In the genomic region with DNA sequence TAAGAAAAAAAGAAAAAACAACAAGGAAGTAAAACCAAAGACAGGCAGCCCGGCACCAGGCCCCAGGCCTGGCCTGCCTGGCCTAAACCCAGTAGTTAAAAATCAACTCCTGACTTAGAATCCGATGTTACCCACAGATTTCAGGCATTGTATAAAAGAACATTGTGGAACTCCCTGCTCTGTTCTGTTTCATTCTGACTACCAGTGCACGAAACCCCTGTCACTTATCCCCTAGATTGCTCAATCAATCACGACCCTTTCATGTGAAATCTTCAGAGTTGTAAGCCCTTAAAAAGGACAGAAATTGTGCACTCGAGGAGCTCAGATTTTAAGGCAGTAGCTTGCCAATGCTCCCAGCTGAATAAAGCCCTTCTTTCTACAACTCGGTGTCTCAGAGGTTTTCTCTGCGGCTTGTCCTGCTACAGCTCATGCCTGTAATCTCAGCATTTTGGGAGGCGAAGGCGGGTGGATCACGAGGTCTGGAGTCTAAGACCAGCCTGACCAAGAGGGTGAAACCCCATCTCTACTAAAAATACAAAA, we compare ENCODE assay signal across 17 cellular contexts. TPM values are rescaled to one million over a fixed set of nuclear protein-coding genes. Genes with fewer than 3 reads are reported as not detected.
DNase-seq lines count a peak whose midpoint lies in the region; ATAC-seq and TF ChIP-seq lines count a peak whose summit lies in the region.
"Had no signal": no experiment of that assay in that cellular context is flagged by ENCODE, and none has a peak within 500 bp of the region (broad histone marks: within the 10 kb centered on the region; RNA-seq: fewer than 3 reads in every experiment).

No MANE protein-coding gene starts in this region.

- H3K4me1 Mint-ChIP-seq in CD4-positive, alpha-beta T cell (ENCODE audit: low read depth), result no peaks in the 10 kb centered on the region
- H3K4me1 Mint-ChIP-seq: activated CD4-positive, alpha-beta T cell treated with anti-CD3 and anti-CD28 coated beads, Interleukin-2, amount 10 ng/mL, durations not matched to agents 24 days and 14 days had no signal

- no peak overlapping the region for H3K4ac ChIP-seq in mesenchymal stem cell (ENCODE audit: low read depth in 1 of 2, low read length in 2 of 2)

- H3K36me3 Mint-ChIP-seq in CD4-positive, alpha-beta T cell (ENCODE audit: low read depth), result no peaks in the 10 kb centered on the region

- BruUV-seq in mammary epithelial cell (replicated peaks; lab: Mats Ljungman, UMichigan), result no TSS peak

- no peak overlapping the region for H2BK15ac ChIP-seq in mesenchymal stem cell (ENCODE audit: low read depth, poor library complexity, severe bottlenecking)

- H3K9ac ChIP-seq in mesenchymal stem cell (ENCODE audit: low read length) (no peak overlapping the region), mammary epithelial cell (ENCODE audit: insufficient read depth, low read length) (no peak overlapping the region)

- ATAC-seq in GM18508 (IDR thresholded peaks at IDR 0.05; ENCODE audit: insufficient read depth, unreplicated experiment), result peak; percentile 41
- ATAC-seq in HG02588 (IDR thresholded peaks at IDR 0.05; ENCODE audit: unreplicated experiment), result peak; percentile 44
- ATAC-seq in GM21360 (IDR thresholded peaks at IDR 0.05; ENCODE audit: unreplicated experiment), result no peak
- ATAC-seq in HG02840 (IDR thresholded peaks at IDR 0.05; ENCODE audit: low FRiP score, unreplicated experiment), result no peak
- ATAC-seq in CD4-positive, alpha-beta T cell (ENCODE audit: poor library complexity), result no peak
- ATAC-seq: left colon had no signal

- CTCF ChIA-PET in mammary epithelial cell (lab: Charles Lee; ENCODE audit: low non-redundant PET), result no interaction called here
- CTCF ChIA-PET in CD4-positive, alpha-beta T cell (lab: Charles Lee), result no interaction called here

- H3K27me3 Mint-ChIP-seq in CD4-positive, alpha-beta T cell, result no peaks in the 10 kb centered on the region
- H3K27me3 Mint-ChIP-seq: activated CD4-positive, alpha-beta T cell treated with anti-CD3 and anti-CD28 coated beads, Interleukin-2, amount 10 ng/mL, durations not matched to agents 24 days and 14 days had no signal

- no peaks in the 10 kb centered on the region for H3K79me1 ChIP-seq in mesenchymal stem cell (replicated peaks; ENCODE audit: low read length, poor library complexity, severe bottlenecking)

- no peak for TF ChIP-seq CTCF in mammary epithelial cell (conservative IDR thresholded peaks at IDR 0.05 in 1 of 2, IDR thresholded peaks at IDR 0.05 in 1 of 2; ENCODE audit: extremely low read depth in 1 of 2, insufficient read depth in 1 of 2, low read depth in 1 of 2, low read length in 2 of 2)
- no peak for TF ChIP-seq CTCF in CD4-positive, alpha-beta T cell (IDR thresholded peaks at IDR 0.05)

- H2AFZ ChIP-seq in mesenchymal stem cell (ENCODE audit: low read depth, low read length), result no peak overlapping the region
- no peak overlapping the region for H2AFZ ChIP-seq in mammary epithelial cell (ENCODE audit: low read depth, low read length)

- H4K20me1 ChIP-seq in mammary epithelial cell (ENCODE audit: insufficient read depth, low read length), result no peaks in the 10 kb centered on the region

- no peak overlapping the region for H4K8ac ChIP-seq in mesenchymal stem cell (ENCODE audit: low read length)

- in situ Hi-C loops in mammary epithelial cell (cut with MboI; ENCODE audit: low sequenced_read_pairs in 2 of 2), result no loop called here

- H3K27ac ChIP-seq in mesenchymal stem cell (ENCODE audit: low read length, poor library complexity, severe bottlenecking) (peak overlapping the region; percentile 6), mammary epithelial cell (ENCODE audit: insufficient read depth, low read depth, low read length) (no peak overlapping the region)
- no peak overlapping the region for H3K27ac ChIP-seq in CD4-positive, alpha-beta T cell (ENCODE audit: low read depth, low read length)
- H3K27ac ChIP-seq: uterus had no signal

- no peaks in the 10 kb centered on the region for H3K27me3 ChIP-seq in mesenchymal stem cell (ENCODE audit: control insufficient read depth in 1 of 2, insufficient read depth in 1 of 2, low read length in 2 of 2)
- H3K27me3 ChIP-seq in mammary epithelial cell (ENCODE audit: insufficient read depth, low read length), result no peaks in the 10 kb centered on the region
- no peaks in the 10 kb centered on the region for H3K27me3 ChIP-seq in CD4-positive, alpha-beta T cell (ENCODE audit: control insufficient read depth, insufficient read depth, low read length)
- H3K27me3 ChIP-seq: uterus had no signal

- no peak overlapping the region for H2BK120ac ChIP-seq in mesenchymal stem cell (ENCODE audit: low read depth, low read length)

- dilution Hi-C loops in mammary epithelial cell (cut with HindIII; ENCODE audit: low sequenced_read_pairs), result no loop called here

- no peak overlapping the region for H4K91ac ChIP-seq in mesenchymal stem cell (ENCODE audit: low read length)

- H3K4me3 ChIP-seq in mesenchymal stem cell (ENCODE audit: insufficient read depth in 1 of 2, low read depth in 1 of 2, low read length in 2 of 2) (no peak overlapping the region), mammary epithelial cell (replicated peaks in 1 of 3; ENCODE audit: insufficient read depth in 1 of 3, low read depth in 2 of 3, low read length in 3 of 3) (no peak overlapping the region)
- H3K4me3 ChIP-seq: uterus had no signal

- no peak overlapping the region for H3K27ac Mint-ChIP-seq in CD4-positive, alpha-beta T cell
- H3K27ac Mint-ChIP-seq: activated CD4-positive, alpha-beta T cell treated with anti-CD3 and anti-CD28 coated beads, Interleukin-2, amount 10 ng/mL, durations not matched to agents 24 days and 14 days had no signal

- WGBS in mesenchymal stem cell, result 81% methylated on average over 7 of the region's 10 CpGs
- WGBS in mammary epithelial cell (ENCODE audit: low coverage, missing lambda C conversion rate), result 83% methylated on average over 8 of the region's 10 CpGs

- no peak overlapping the region for H2BK5ac ChIP-seq in mesenchymal stem cell (ENCODE audit: low read depth, low read length, poor library complexity, severe bottlenecking)

- no peak overlapping the region for H3K18ac ChIP-seq in mesenchymal stem cell (ENCODE audit: low read depth in 1 of 2, low read length in 2 of 2)

- H3K9me3 ChIP-seq in mesenchymal stem cell (ENCODE audit: control insufficient read depth, low read length) (no peaks in the 10 kb centered on the region), mammary epithelial cell (replicated peaks; ENCODE audit: insufficient read depth, low read length) (no peaks in the 10 kb centered on the region)
- no peaks in the 10 kb centered on the region for H3K9me3 ChIP-seq in CD4-positive, alpha-beta T cell (ENCODE audit: control insufficient read depth, low read length)
- H3K9me3 ChIP-seq: uterus had no signal

- peaks cover 2% of the 10 kb centered on the region for H3K4me1 ChIP-seq in mesenchymal stem cell (ENCODE audit: control insufficient read depth, insufficient read depth, low read depth, low read length)
- H3K4me1 ChIP-seq in mammary epithelial cell (ENCODE audit: insufficient read depth, low read length), result no peaks in the 10 kb centered on the region
- H3K4me1 ChIP-seq: uterus had no signal

- DNase-seq in MV-4-11 (lab: John Stamatoyannopoulos, UW) (peak; percentile 39), mesenchymal stem cell (no peak), mammary epithelial cell (no peak)
- DNase-seq in CD4-positive, alpha-beta T cell, result no peak
- DNase-seq: activated CD4-positive, alpha-beta T cell treated with anti-CD3 and anti-CD28 coated beads, Interleukin-2, amount 10 ng/mL, durations not matched to agents 24 days and 14 days; DMS53; Karpas-422; left colon; NCI-H187; uterus had no signal

- no peak overlapping the region for H2BK12ac ChIP-seq in mesenchymal stem cell (ENCODE audit: low read length in 2 of 2)

- no peak overlapping the region for H3K4me3 Mint-ChIP-seq in CD4-positive, alpha-beta T cell
- H3K4me3 Mint-ChIP-seq: activated CD4-positive, alpha-beta T cell treated with anti-CD3 and anti-CD28 coated beads, Interleukin-2, amount 10 ng/mL, durations not matched to agents 24 days and 14 days had no signal

- H3K4me2 ChIP-seq in mesenchymal stem cell (ENCODE audit: low read length, poor library complexity, severe bottlenecking), result no peak overlapping the region
- no peak overlapping the region for H3K4me2 ChIP-seq in mammary epithelial cell (ENCODE audit: insufficient read depth, low read depth, low read length)

- intact Hi-C loops in mammary epithelial cell (cut with micrococcal nuclease), result no loop called here
- intact Hi-C loops in CD4-positive, alpha-beta T cell (cut with DNase I, micrococcal nuclease), result no loop called here

- H3K9me3 Mint-ChIP-seq in CD4-positive, alpha-beta T cell, result no peaks in the 10 kb centered on the region
- H3K9me3 Mint-ChIP-seq: activated CD4-positive, alpha-beta T cell treated with anti-CD3 and anti-CD28 coated beads, Interleukin-2, amount 10 ng/mL, durations not matched to agents 24 days and 14 days had no signal

- H3K14ac ChIP-seq in mesenchymal stem cell (ENCODE audit: low read length in 2 of 2), result no peak overlapping the region

- H3K79me2 ChIP-seq in mammary epithelial cell (ENCODE audit: insufficient read depth, low read length), result no peaks in the 10 kb centered on the region

- POLR2A ChIA-PET in CD4-positive, alpha-beta T cell (lab: Charles Lee), result no interaction called here

- no peak overlapping the region for H2AK5ac ChIP-seq in mesenchymal stem cell (ENCODE audit: low read length, severe bottlenecking)

- H3K36me3 ChIP-seq in mesenchymal stem cell (ENCODE audit: control insufficient read depth in 1 of 2, insufficient read depth in 2 of 2, low read depth in 1 of 2, low read length in 2 of 2), result no peaks in the 10 kb centered on the region
- no peaks in the 10 kb centered on the region for H3K36me3 ChIP-seq in mammary epithelial cell (ENCODE audit: insufficient read depth, low read length)
- H3K36me3 ChIP-seq: uterus had no signal

- no peak overlapping the region for H3K23ac ChIP-seq in mesenchymal stem cell (ENCODE audit: low read length in 2 of 2)

RNA-seq across cellular contexts. Expression of a gene that starts 15.6 kb away (rescaled TPM):
- polyA plus RNA-seq in mesenchymal stem cell (2013, experiment 1 of 2), result not detected
- not detected for polyA plus RNA-seq in mesenchymal stem cell (2013, experiment 2 of 2)
- not detected for total RNA-seq in mammary epithelial cell
- not detected for polyA plus RNA-seq in mammary epithelial cell
- polyA minus RNA-seq in mammary epithelial cell, result not detected
- total RNA-seq in CD4-positive, alpha-beta T cell, result under 1 TPM in 1 of 2 experiments, not detected in 1; 0.14 TPM
- total RNA-seq: activated CD4-positive, alpha-beta T cell treated with anti-CD3 and anti-CD28 coated beads, Interleukin-2, amount 10 ng/mL, durations not matched to agents 24 days and 14 days; glomerular endothelial cell; left colon had no signal
- polyA plus RNA-seq: AG04450 had no signal

RNA-seq across cellular contexts. Expression of a gene that starts 46.0 kb away (rescaled TPM):
- polyA plus RNA-seq in mesenchymal stem cell (2013, experiment 1 of 2), result not detected
- not detected for polyA plus RNA-seq in mesenchymal stem cell (2013, experiment 2 of 2)
- total RNA-seq in mammary epithelial cell, result not detected
- not detected for polyA plus RNA-seq in mammary epithelial cell
- not detected for polyA minus RNA-seq in mammary epithelial cell
- not detected for total RNA-seq in CD4-positive, alpha-beta T cell
- total RNA-seq: activated CD4-positive, alpha-beta T cell treated with anti-CD3 and anti-CD28 coated beads, Interleukin-2, amount 10 ng/mL, durations not matched to agents 24 days and 14 days; OCI-LY7 had no signal
- polyA plus RNA-seq: AG04450 had no signal

Comparison
In these comparisons a context has a peak if more than half of its experiments do, and no peak if none do; other contexts are left out.
1. ATAC-seq: peak in GM18508 (single experiment) and HG02588 (single experiment); none in GM21360 (single experiment), HG02840 (single experiment) and CD4-positive, alpha-beta T cell (single experiment).